8 cellular contexts compared by ENCODE assay signal in genomic region chr4:112705891-112706839, GRCh38.
A peak's percentile ranks its signal among the peaks of the same experiment; 100 is the strongest.
DNase-seq lines count a peak whose midpoint lies in the region; ATAC-seq and TF ChIP-seq lines count a peak whose summit lies in the region.
"Not testable (repeated sequence)": the region's sequence is repeated elsewhere in the genome, so short reads cannot be mapped to it uniquely, and the experiment has no call there.

No MANE protein-coding gene starts in this region.

- not testable (repeated sequence) for H3K9me3 ChIP-seq in colonic mucosa

- H3K27me3 ChIP-seq in colonic mucosa: peaks cover 29% of the 10 kb centered on the region

- peak overlapping the region; percentile 35 for H3K4me3 ChIP-seq in colonic mucosa

- H3K4me1 Mint-ChIP-seq in activated CD4-positive, alpha-beta memory T cell treated with anti-CD3 and anti-CD28 coated beads for 36 hours (ENCODE audit: low read depth): peaks cover 21% of the 10 kb centered on the region

- not testable (repeated sequence) for H3K27ac Mint-ChIP-seq in activated CD4-positive, alpha-beta memory T cell treated with anti-CD3 and anti-CD28 coated beads for 36 hours

- H3K4me1 ChIP-seq in colonic mucosa: not testable (repeated sequence)

- TF ChIP-seq CTCF in colonic mucosa (IDR thresholded peaks at IDR 0.05): not testable (repeated sequence)

- DNase-seq in 8988T (peak; percentile 17), NCI-H2171 (lab: John Stamatoyannopoulos, UW) (peak; percentile 26), iPS-NIHi11 (ENCODE audit: low spot score) (peak; percentile 49), pons (ENCODE audit: low spot score) (peak; percentile 33)
- DNase-seq in activated CD4-positive, alpha-beta memory T cell treated with anti-CD3 and anti-CD28 coated beads for 36 hours: peak; percentile 28
- DNase-seq in colonic mucosa: not testable (repeated sequence)

- peaks cover 31% of the 10 kb centered on the region for H3K27me3 Mint-ChIP-seq in activated CD4-positive, alpha-beta memory T cell treated with anti-CD3 and anti-CD28 coated beads for 36 hours

- H3K9me3 Mint-ChIP-seq in activated CD4-positive, alpha-beta memory T cell treated with anti-CD3 and anti-CD28 coated beads for 36 hours: not testable (repeated sequence)

- H3K36me3 Mint-ChIP-seq in activated CD4-positive, alpha-beta memory T cell treated with anti-CD3 and anti-CD28 coated beads for 36 hours: not testable (repeated sequence)

- CTCF ChIA-PET in activated CD4-positive, alpha-beta memory T cell treated with anti-CD3 and anti-CD28 coated beads for 36 hours (lab: Charles Lee): interaction anchor here (0.8 to 2.2 kb wide), 2 partner anchors 8 to 59 kb away, joined by 4 to 7 read pairs; no protein-coding TSS in a partner anchor

- peak overlapping the region; percentile 81 for H3K4me3 Mint-ChIP-seq in activated CD4-positive, alpha-beta memory T cell treated with anti-CD3 and anti-CD28 coated beads for 36 hours

- not testable (repeated sequence) for H3K27ac ChIP-seq in colonic mucosa

- H3K36me3 ChIP-seq in colonic mucosa: not testable (repeated sequence)

- peak overlapping the region in 1 of 2 donors; percentile 24 for H3K9ac ChIP-seq in colonic mucosa (ENCODE audit: low read depth in 2 of 2, low read length in 2 of 2)

- intact Hi-C loops in activated CD4-positive, alpha-beta memory T cell treated with anti-CD3 and anti-CD28 coated beads for 36 hours (cut with micrococcal nuclease): loop anchor here (2.0 kb wide), 2 partner anchors 29 to 69 kb away; partner anchors contain the start of genes LARP7 and ZGRF1
- intact Hi-C loops in colonic mucosa (cut with DNase I): not testable (repeated sequence)

- ATAC-seq in GM18511 (IDR thresholded peaks at IDR 0.05; ENCODE audit: unreplicated experiment): peak; percentile 55
- peak; percentile 70 for ATAC-seq in HG02798 (IDR thresholded peaks at IDR 0.05; ENCODE audit: poor library complexity, unreplicated experiment)

- POLR2A ChIA-PET in activated CD4-positive, alpha-beta memory T cell treated with anti-CD3 and anti-CD28 coated beads for 36 hours (lab: Charles Lee): interaction anchor here (0.6 kb wide), 1 partner anchor 76 kb away, joined by 4 read pairs; no protein-coding TSS in a partner anchor
